Comparison of ENCODE assay signal across 8 cellular contexts in the genomic region with DNA sequence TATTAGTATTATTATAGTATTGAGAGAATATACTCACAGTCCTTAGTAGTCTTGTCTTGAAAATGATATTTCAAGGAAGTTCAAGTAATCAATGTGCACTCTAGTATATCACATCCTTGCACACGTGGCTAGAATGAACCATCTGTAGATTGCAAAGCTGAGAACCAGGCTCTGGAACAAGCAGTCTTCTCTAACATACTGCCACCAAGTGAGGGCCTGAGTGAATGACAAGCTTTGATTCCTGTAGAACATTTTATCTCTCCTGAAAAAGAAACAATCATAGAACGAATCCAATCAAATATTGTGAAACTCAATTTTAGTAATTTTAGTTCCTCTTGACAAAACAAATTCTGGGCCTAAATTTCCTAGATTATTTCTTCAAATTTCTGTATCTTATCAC. TPM values are rescaled to one million over a fixed set of nuclear protein-coding genes. Genes with fewer than 3 reads are reported as not detected.
DNase-seq lines count a peak whose midpoint lies in the region; ATAC-seq and TF ChIP-seq lines count a peak whose summit lies in the region.

No MANE protein-coding gene starts in this region.

- DNase-seq in DMS153 (lab: John Stamatoyannopoulos, UW) (peak; percentile 18), DMS153 treated with DMSO at 0.1 percent for 48 hours (lab: John Stamatoyannopoulos, UW; ENCODE audit: unreplicated experiment) (no peak), HT1080 (ENCODE audit: low read depth) (peak; percentile 12), WTC11 (ENCODE audit: low spot score) (no peak), neural crest cell (ENCODE audit: low read depth, low spot score) (no peak), NCI-H2107 (lab: John Stamatoyannopoulos, UW) (no peak)
- no peak for DNase-seq in activated CD4-positive, alpha-beta memory T cell treated with anti-CD3 and anti-CD28 coated beads, Interleukin-2, amount 10 ng/mL, durations not matched to agents 7 days and 5 days
- DNase-seq in activated CD4-positive, alpha-beta T cell treated with anti-CD3 and anti-CD28 coated beads for 48 hours: no peak

- H3K4me3 Mint-ChIP-seq in WTC11: no peak overlapping the region
- H3K4me3 Mint-ChIP-seq in neural crest cell: no peak overlapping the region
- no peak overlapping the region for H3K4me3 Mint-ChIP-seq in activated CD4-positive, alpha-beta memory T cell treated with anti-CD3 and anti-CD28 coated beads, Interleukin-2, amount 10 ng/mL, durations not matched to agents 7 days and 5 days

- H3K36me3 Mint-ChIP-seq in WTC11: no peaks in the 10 kb centered on the region
- no peaks in the 10 kb centered on the region for H3K36me3 Mint-ChIP-seq in neural crest cell (ENCODE audit: low read depth)
- H3K36me3 Mint-ChIP-seq in activated CD4-positive, alpha-beta memory T cell treated with anti-CD3 and anti-CD28 coated beads, Interleukin-2, amount 10 ng/mL, durations not matched to agents 7 days and 5 days (ENCODE audit: low read depth): no peaks in the 10 kb centered on the region

- peak; percentile 48; the same call in 1 of the 2 replicates for ATAC-seq in WTC11

- POLR2A ChIA-PET in WTC11 (lab: Charles Lee): no interaction called here
- POLR2A ChIA-PET in activated CD4-positive, alpha-beta memory T cell treated with anti-CD3 and anti-CD28 coated beads, Interleukin-2, amount 10 ng/mL, durations not matched to agents 7 days and 5 days (lab: Charles Lee): no interaction called here

- TF ChIP-seq CTCF in WTC11 (IDR thresholded peaks at IDR 0.05) (no peak), neural crest cell (conservative IDR thresholded peaks at IDR 0.05) (peak; percentile 56)

- H3K4me1 Mint-ChIP-seq in WTC11: no peaks in the 10 kb centered on the region
- peaks cover under 1% of the 10 kb centered on the region for H3K4me1 Mint-ChIP-seq in neural crest cell
- H3K4me1 Mint-ChIP-seq in activated CD4-positive, alpha-beta memory T cell treated with anti-CD3 and anti-CD28 coated beads, Interleukin-2, amount 10 ng/mL, durations not matched to agents 7 days and 5 days: no peaks in the 10 kb centered on the region

- CTCF ChIA-PET in WTC11 (lab: Charles Lee): interaction anchor here (0.6 to 2.5 kb wide), 14 partner anchors 9 to 968 kb away, joined by 3 to 39 read pairs (median 4); partner anchors contain the start of gene SLC5A7
- CTCF ChIA-PET in activated CD4-positive, alpha-beta memory T cell treated with anti-CD3 and anti-CD28 coated beads, Interleukin-2, amount 10 ng/mL, durations not matched to agents 7 days and 5 days (lab: Charles Lee): interaction anchor here (1.0 kb wide), 1 partner anchor 14 kb away, joined by 3 read pairs; no protein-coding TSS in a partner anchor

- H3K27ac Mint-ChIP-seq in WTC11 (no peak overlapping the region), neural crest cell (ENCODE audit: unreplicated experiment) (no peak overlapping the region)
- no peak overlapping the region for H3K27ac Mint-ChIP-seq in activated CD4-positive, alpha-beta memory T cell treated with anti-CD3 and anti-CD28 coated beads, Interleukin-2, amount 10 ng/mL, durations not matched to agents 7 days and 5 days

- no peaks in the 10 kb centered on the region; the same call in 1 of the 2 replicates for H3K27me3 Mint-ChIP-seq in WTC11 (ENCODE audit: low read depth)
- no peaks in the 10 kb centered on the region for H3K27me3 Mint-ChIP-seq in neural crest cell (ENCODE audit: low read depth)
- no peaks in the 10 kb centered on the region for H3K27me3 Mint-ChIP-seq in activated CD4-positive, alpha-beta memory T cell treated with anti-CD3 and anti-CD28 coated beads, Interleukin-2, amount 10 ng/mL, durations not matched to agents 7 days and 5 days

- H3K9me3 Mint-ChIP-seq in WTC11 (no peaks in the 10 kb centered on the region), neural crest cell (no peaks in the 10 kb centered on the region)
- no peaks in the 10 kb centered on the region for H3K9me3 Mint-ChIP-seq in activated CD4-positive, alpha-beta memory T cell treated with anti-CD3 and anti-CD28 coated beads, Interleukin-2, amount 10 ng/mL, durations not matched to agents 7 days and 5 days

TF ChIP-seq in WTC11, 78 proteins besides CTCF, POLR2A, EP300 and RAD21:
- TF ChIP-seq ZNF317 (CRISPR knock-in tag; IDR thresholded peaks at IDR 0.05; ENCODE audit: borderline replicate concordance, low read depth) (no peak), ZNF396 (CRISPR knock-in tag; IDR thresholded peaks at IDR 0.05; ENCODE audit: borderline replicate concordance) (no peak), GRHL2 (CRISPR knock-in tag; IDR thresholded peaks at IDR 0.05; ENCODE audit: insufficient replicate concordance, severe bottlenecking) (no peak), FOXP1 (CRISPR knock-in tag; IDR thresholded peaks at IDR 0.05; ENCODE audit: borderline replicate concordance) (no peak), SMAD3 (CRISPR knock-in tag; IDR thresholded peaks at IDR 0.05; ENCODE audit: borderline replicate concordance) (no peak), RELA (CRISPR knock-in tag; IDR thresholded peaks at IDR 0.05; ENCODE audit: borderline replicate concordance) (no peak), ZNF425 (CRISPR knock-in tag; conservative IDR thresholded peaks at IDR 0.05) (no peak), ERG (CRISPR knock-in tag; IDR thresholded peaks at IDR 0.05) (no peak), NFATC4 (CRISPR knock-in tag; IDR thresholded peaks at IDR 0.05) (no peak), IRF1 (CRISPR knock-in tag; IDR thresholded peaks at IDR 0.05) (no peak)
- TF ChIP-seq, protein P1, sequence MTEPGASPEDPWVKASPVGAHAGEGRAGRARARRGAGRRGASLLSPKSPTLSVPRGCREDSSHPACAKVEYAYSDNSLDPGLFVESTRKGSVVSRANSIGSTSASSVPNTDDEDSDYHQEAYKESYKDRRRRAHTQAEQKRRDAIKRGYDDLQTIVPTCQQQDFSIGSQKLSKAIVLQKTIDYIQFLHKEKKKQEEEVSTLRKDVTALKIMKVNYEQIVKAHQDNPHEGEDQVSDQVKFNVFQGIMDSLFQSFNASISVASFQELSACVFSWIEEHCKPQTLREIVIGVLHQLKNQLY (CRISPR knock-in tag; IDR thresholded peaks at IDR 0.05): no peak
TF ChIP-seq in WTC11: peak in this region for 0.

RNA-seq across cellular contexts. Expression of gene SULT1C3, which starts 55.3 kb away (rescaled TPM):
- not detected in 2 replicates for total RNA-seq in HT1080 (2014; rRNA removed; shearing (Covaris generic))
- not detected in 2 replicates for polyA plus RNA-seq in HT1080 (2015; cell fraction: cytosol; rRNA removed)
- not detected in 2 replicates for polyA plus RNA-seq in HT1080 (2015; cell fraction: nucleus; rRNA removed)
- not detected in 3 replicates for total RNA-seq in WTC11 (2021)
- total RNA-seq in neural crest cell: not detected in 2 replicates
- total RNA-seq in activated CD4-positive, alpha-beta memory T cell treated with anti-CD3 and anti-CD28 coated beads, Interleukin-2, amount 10 ng/mL, durations not matched to agents 7 days and 5 days: not detected

Comparison
In these comparisons a context has a peak if more than half of its experiments do, and no peak if none do; other contexts are left out.
1. DNase-seq: peak in DMS153 (single experiment) and HT1080 (single experiment); none in DMS153 treated with DMSO at 0.1 percent for 48 hours (single experiment), WTC11 (single experiment), neural crest cell (single experiment), activated CD4-positive, alpha-beta memory T cell treated with anti-CD3 and anti-CD28 coated beads, Interleukin-2, amount 10 ng/mL, durations not matched to agents 7 days and 5 days (single experiment), activated CD4-positive, alpha-beta T cell treated with anti-CD3 and anti-CD28 coated beads for 48 hours (single experiment) and NCI-H2107 (single experiment).